In genomic region chr22:17436382-17436951, GRCh38 we compare ENCODE assay signal across 12 cellular contexts.
A peak's percentile ranks its signal among the peaks of the same experiment; 100 is the strongest.
DNase-seq lines count a peak whose midpoint lies in the region; ATAC-seq and TF ChIP-seq lines count a peak whose summit lies in the region.
"Had no signal": no experiment of that assay in that cellular context is flagged by ENCODE, and none has a peak within 500 bp of the region (broad histone marks: within the 10 kb centered on the region; RNA-seq: fewer than 3 reads in every experiment).

No MANE protein-coding gene starts in this region.

- H4K91ac ChIP-seq in neuronal stem cell (ENCODE audit: low read depth, low read length, poor library complexity), result no peak overlapping the region

- H3K4me3 ChIP-seq in MM.1S (ENCODE audit: low read length) (peak overlapping the region; percentile 7; the same call in 1 of the 2 replicates), epithelial cell of esophagus (ENCODE audit: low read length) (no peak overlapping the region), neuronal stem cell (ENCODE audit: low read length in 2 of 2) (peak overlapping the region in 1 of 2 donors; percentile 22)
- H3K4me3 ChIP-seq: upper lobe of left lung had no signal

- TF ChIP-seq CTCF in MM.1S (IDR thresholded peaks at IDR 0.05; ENCODE audit: low read length) (peak; percentile 30), epithelial cell of esophagus (IDR thresholded peaks at IDR 0.05; ENCODE audit: insufficient read depth, low read depth, low read length, missing control alignments) (no peak)

- H3F3A ChIP-seq in MM.1S (ENCODE audit: insufficient read depth, low read length), result peaks cover 9% of the 10 kb centered on the region

- peaks cover 16% of the 10 kb centered on the region for H3K4me1 ChIP-seq in MM.1S (ENCODE audit: low read length)
- peaks cover 25 to 36% of the 10 kb centered on the region in 2 donors for H3K4me1 ChIP-seq in neuronal stem cell (ENCODE audit: control insufficient read depth in 2 of 2, insufficient read depth in 1 of 2, low read depth in 1 of 2, low read length in 2 of 2)

- H2BK12ac ChIP-seq in neuronal stem cell (ENCODE audit: low read length), result no peak overlapping the region

- H3K9me3 ChIP-seq in MM.1S (replicated peaks; ENCODE audit: insufficient read depth, low read length), result no peaks in the 10 kb centered on the region
- H3K9me3 ChIP-seq in neuronal stem cell (replicated peaks in 1 of 2; ENCODE audit: control insufficient read depth in 2 of 2, insufficient read depth in 1 of 2, low read depth in 1 of 2, low read length in 2 of 2), result no peaks in the 10 kb centered on the region
- H3K9me3 ChIP-seq: upper lobe of left lung had no signal

- H3K9ac ChIP-seq in MM.1S (ENCODE audit: low read length) (no peak overlapping the region; the same call in 1 of the 2 replicates), neuronal stem cell (ENCODE audit: low read depth, low read length, poor library complexity) (no peak overlapping the region)

- H2AK5ac ChIP-seq in neuronal stem cell (ENCODE audit: low read depth, low read length), result no peak overlapping the region

- H4K8ac ChIP-seq in neuronal stem cell (ENCODE audit: low read depth, low read length), result no peak overlapping the region

- no peaks in the 10 kb centered on the region for H3K79me2 ChIP-seq in MM.1S (ENCODE audit: low read length)

- H2BK15ac ChIP-seq in neuronal stem cell (ENCODE audit: low read length), result no peak overlapping the region

- no peak overlapping the region for H2BK5ac ChIP-seq in neuronal stem cell (ENCODE audit: low read length)

- H3K4me2 ChIP-seq in MM.1S (ENCODE audit: low read depth, low read length), result peak overlapping the region; percentile 60
- H3K4me2 ChIP-seq in neuronal stem cell (ENCODE audit: insufficient read depth, low read length, poor library complexity, severe bottlenecking), result peak overlapping the region; percentile 29

- WGBS in neuronal stem cell (ENCODE audit: extremely low coverage in 2 of 2, insufficient read length in 2 of 2, insufficient replicate concordance in 1 of 2), 2 donors, result no CpG with 5 or more reads among the region's 5 CpGs

- no peak overlapping the region for H3K18ac ChIP-seq in neuronal stem cell (ENCODE audit: low read length)

- H3K14ac ChIP-seq in neuronal stem cell (ENCODE audit: low read length), result no peak overlapping the region

- H3K27ac ChIP-seq in MM.1S (ENCODE audit: low read length) (peak overlapping the region; percentile 38; the same call in 1 of the 2 replicates), neuronal stem cell (replicated peaks; ENCODE audit: low read length) (peak overlapping the region; percentile 33)

- H3K9me2 ChIP-seq in MM.1S (replicated peaks; ENCODE audit: insufficient read depth, low read length), result no peaks in the 10 kb centered on the region

- DNase-seq in MM.1S (peak; percentile 83), epithelial cell of esophagus (ENCODE audit: low read depth) (peak; percentile 19), neuronal stem cell (ENCODE audit: low spot score) (peak; percentile 14), GF-D8 (lab: John Stamatoyannopoulos, UW) (no peak)
- DNase-seq in effector CD8-positive, alpha-beta T cell (lab: John Stamatoyannopoulos, UW), result no peak
- DNase-seq: activated effector memory CD4-positive, alpha-beta T cell treated with Interleukin-2 at 50 U/mL for 16 hours; stimulated activated CD4-positive, alpha-beta T cell treated with anti-CD3 and anti-CD28 coated beads, Interleukin-4, amount 100 ng/mL, for 4 hours; T-helper 9 cell had no signal

- H2AFZ ChIP-seq in MM.1S (ENCODE audit: low read length) (peak overlapping the region; percentile 10), neuronal stem cell (ENCODE audit: low read length) (no peak overlapping the region)

- no peak overlapping the region for H3K4ac ChIP-seq in neuronal stem cell (ENCODE audit: low read length)

- no peaks in the 10 kb centered on the region for H3K27me3 ChIP-seq in MM.1S (replicated peaks; ENCODE audit: insufficient read depth, low read length)
- no peaks in the 10 kb centered on the region for H3K27me3 ChIP-seq in neuronal stem cell (ENCODE audit: control insufficient read depth in 3 of 3, insufficient read depth in 3 of 3, low read depth in 1 of 3, low read length in 3 of 3)
- H3K27me3 ChIP-seq: upper lobe of left lung had no signal

- H3K36me3 ChIP-seq in MM.1S (replicated peaks; ENCODE audit: insufficient read depth, low read length) (no peaks in the 10 kb centered on the region), neuronal stem cell (replicated peaks in 1 of 2; ENCODE audit: control insufficient read depth in 2 of 2, insufficient read depth in 2 of 2, low read length in 2 of 2) (no peaks in the 10 kb centered on the region)
- H3K36me3 ChIP-seq: upper lobe of left lung had no signal

- ATAC-seq in GM18907 (IDR thresholded peaks at IDR 0.05; ENCODE audit: unreplicated experiment), result peak; percentile 64
- ATAC-seq in HG03460 (IDR thresholded peaks at IDR 0.05; ENCODE audit: unreplicated experiment), result no peak
- no peak for ATAC-seq in GM21576 (IDR thresholded peaks at IDR 0.05; ENCODE audit: unreplicated experiment)

- no peaks in the 10 kb centered on the region for H4K20me1 ChIP-seq in MM.1S (ENCODE audit: insufficient read depth, low read length)

- no peak overlapping the region for H3K23ac ChIP-seq in neuronal stem cell (ENCODE audit: low read depth, low read length, poor library complexity)

- H3K79me1 ChIP-seq in neuronal stem cell (ENCODE audit: low read depth, low read length), result peaks cover 2% of the 10 kb centered on the region

- H2BK120ac ChIP-seq in neuronal stem cell (ENCODE audit: low read depth, low read length), result no peak overlapping the region

Comparison
In these comparisons a context has a peak if more than half of its experiments do, and no peak if none do; other contexts are left out.
1. DNase-seq: peak in MM.1S (single experiment), epithelial cell of esophagus (single experiment) and neuronal stem cell (single experiment); none in GF-D8 (single experiment) and effector CD8-positive, alpha-beta T cell (single experiment).